In genomic region chr13:33464345-33464744, GRCh38 we compare ENCODE assay signal across 35 cellular contexts.
"Had no signal": no experiment of that assay in that cellular context is flagged by ENCODE, and none has a peak within 500 bp of the region (broad histone marks: within the 10 kb centered on the region; RNA-seq: fewer than 3 reads in every experiment).

No MANE protein-coding gene starts in this region.

- H3K4me3 ChIP-seq: MG63 had no signal

- DNase-seq: Karpas-422, Kasumi-1, MG63, MM.1S, MV-4-11, NCI-H1048, NCI-H1092, NCI-H1092 treated with DMSO at 0.1 percent for 48 hours, NCI-H1105, NCI-H1105 treated with DMSO at 0.1 percent for 48 hours, NCI-H1417, NCI-H1417 treated with DMSO at 0.1 percent for 48 hours, NCI-H1436, NCI-H1436 treated with DMSO at 0.1 percent for 48 hours, NCI-H146, NCI-H1694, NCI-H1694 treated with DMSO at 0.1 percent for 48 hours, NCI-H187, NCI-H187 treated with DMSO at 0.1 percent for 48 hours, NCI-H1930, NCI-H2029, NCI-H2029 treated with DMSO at 0.1 percent for 48 hours, NCI-H2081, NCI-H2081 treated with DMSO at 0.1 percent for 48 hours, NCI-H2107, NCI-H2171, NCI-H2171 treated with DMSO at 0.1 percent for 48 hours, NCI-H2227 treated with DMSO at 0.1 percent for 48 hours, NCI-H226, NCI-H345, NCI-H446, NCI-H446 treated with DMSO at 0.1 percent for 48 hours, NCI-H510A, NCI-H510A treated with DMSO at 0.1 percent for 48 hours, NCI-H524 had no signal

- H3K36me3 ChIP-seq: MG63 had no signal

- H3K27me3 ChIP-seq: MG63 had no signal
